24 cellular contexts compared by ENCODE assay signal in genomic region chr1:65319141-65319540, GRCh38. TPM values are rescaled to one million over a fixed set of nuclear protein-coding genes. Genes with fewer than 3 reads are reported as not detected.
DNase-seq lines count a peak whose midpoint lies in the region; ATAC-seq and TF ChIP-seq lines count a peak whose summit lies in the region.
"Had no signal": no experiment of that assay in that cellular context is flagged by ENCODE, and none has a peak within 500 bp of the region (broad histone marks: within the 10 kb centered on the region; RNA-seq: fewer than 3 reads in every experiment).

No MANE protein-coding gene starts in this region.

- H3K79me2 ChIP-seq in mesendoderm (ENCODE audit: control insufficient read depth, insufficient read depth, low read length) = no peaks in the 10 kb centered on the region

- H2BK120ac ChIP-seq in mesendoderm (ENCODE audit: low read depth, low read length) = no peak overlapping the region

- no peaks in the 10 kb centered on the region for H3K36me3 ChIP-seq in mesendoderm (ENCODE audit: control insufficient read depth, insufficient read depth, low read length)
- H3K36me3 ChIP-seq: brain microvascular endothelial cell, prostate gland, SJSA1, thyroid gland had no signal

- H3K79me1 ChIP-seq in mesendoderm (ENCODE audit: low read length) = no peaks in the 10 kb centered on the region

- H3K4me1 ChIP-seq in mesendoderm (ENCODE audit: control insufficient read depth, low read depth, low read length) = no peaks in the 10 kb centered on the region
- H3K4me1 ChIP-seq: prostate gland, SJSA1, thyroid gland had no signal

- TF ChIP-seq CTCF in dorsolateral prefrontal cortex (IDR thresholded peaks at IDR 0.05 in 54 of 56, conservative IDR thresholded peaks at IDR 0.05 in 2 of 56; ENCODE audit: low read depth in 1 of 56, partially characterized antibody in 56 of 56) = no peak

- H3K23ac ChIP-seq in mesendoderm (ENCODE audit: low read length) = no peak overlapping the region

- peak overlapping the region; percentile 7 for H3K56ac ChIP-seq in mesendoderm (ENCODE audit: low read length)

- H2AK5ac ChIP-seq in mesendoderm (ENCODE audit: low read length) = no peak overlapping the region

- no CpG with 5 or more reads among the region's 3 CpGs for WGBS in mesendoderm (ENCODE audit: extremely low coverage, insufficient coverage, low lambda C conversion rate)

- ATAC-seq in GM21423 (IDR thresholded peaks at IDR 0.05; ENCODE audit: unreplicated experiment) (no peak), GM19463 (IDR thresholded peaks at IDR 0.05; ENCODE audit: unreplicated experiment) (no peak), GM18498 (IDR thresholded peaks at IDR 0.05; ENCODE audit: unreplicated experiment) (no peak)
- ATAC-seq: Panc1; stimulated activated memory B cell treated with anti-CD40 and anti-IgM and Interleukin-4, amounts not matched to agents 10 μg/mL and 1 μg/mL and 100 μg/mL, for 72 hours had no signal

- H3K9ac ChIP-seq in mesendoderm (ENCODE audit: low read length) = no peak overlapping the region

- no peak overlapping the region for H3K4me2 ChIP-seq in mesendoderm (ENCODE audit: low read length)

- H2BK5ac ChIP-seq in mesendoderm (ENCODE audit: low read length) = no peak overlapping the region

- no peak overlapping the region for H3K4ac ChIP-seq in mesendoderm (ENCODE audit: low read depth, low read length)

- no peak overlapping the region for H4K8ac ChIP-seq in mesendoderm (ENCODE audit: low read depth, low read length)

- peak in 10 of 14 donors; percentile 11 to 61 (median 34) for DNase-seq in C1 segment of cervical spinal cord (lab: John Stamatoyannopoulos, UW)
- DNase-seq in NCI-H1694 (lab: John Stamatoyannopoulos, UW) = peak; percentile 79
- peak in 7 of 10 donors; percentile 22 to 66 (median 60) for DNase-seq in dorsolateral prefrontal cortex
- no peak for DNase-seq in mesendoderm
- no peak for DNase-seq in SKM-1 (lab: John Stamatoyannopoulos, UW; ENCODE audit: unreplicated experiment)
- DNase-seq: activated CD4-positive, alpha-beta T cell treated with anti-CD3 and anti-CD28 coated beads, Interleukin-2, amount 50 U/mL, for 1 hour; activated CD8-positive, alpha-beta memory T cell treated with anti-CD3 and anti-CD28 coated beads, Interleukin-2, amount 50 U/mL, for 4 hours; activated naive CD8-positive, alpha-beta T cell treated with anti-CD3 and anti-CD28 coated beads for 36 hours; brain microvascular endothelial cell; CD4-positive, alpha-beta memory T cell; HFFc6; kidney glomerular epithelial cell; NCI-H1436; nephron progenitor cell; stimulated activated CD4-positive, alpha-beta T cell treated with anti-CD3 and anti-CD28 coated beads, Interleukin-1b, Interleukin-23, amount 100 ng/mL, for 48 hours; thyroid gland had no signal

- H3K27me3 ChIP-seq in dorsolateral prefrontal cortex (no peaks in the 10 kb centered on the region), mesendoderm (ENCODE audit: insufficient read depth, low read length, poor library complexity) (no peaks in the 10 kb centered on the region)
- H3K27me3 ChIP-seq: brain microvascular endothelial cell, SJSA1, thyroid gland had no signal

- intact Hi-C loops in dorsolateral prefrontal cortex (cut with DNase I) = no loop called here

- no peak overlapping the region for H4K5ac ChIP-seq in mesendoderm (ENCODE audit: low read length)

- H3K18ac ChIP-seq in mesendoderm (ENCODE audit: low read length) = no peak overlapping the region

- no peak overlapping the region for H2BK15ac ChIP-seq in mesendoderm (replicated peaks; ENCODE audit: low read depth)

- H3K27ac ChIP-seq in dorsolateral prefrontal cortex (peak overlapping the region in 56 of 59 donors; percentile 24 to 100 (median 84)), mesendoderm (ENCODE audit: low read depth, low read length) (no peak overlapping the region)
- H3K27ac ChIP-seq: brain microvascular endothelial cell, prostate gland, SJSA1, thyroid gland, VCaP had no signal

- peak overlapping the region in 6 of 59 donors; percentile 3 to 20 (median 10) for H3K4me3 ChIP-seq in dorsolateral prefrontal cortex
- no peak overlapping the region for H3K4me3 ChIP-seq in mesendoderm (ENCODE audit: low read length)
- H3K4me3 ChIP-seq: prostate gland, SJSA1, thyroid gland had no signal

RNA-seq across cellular contexts. Expression of gene DNAJC6, which starts 9.8 kb away (rescaled TPM):
- total RNA-seq in dorsolateral prefrontal cortex = 100 to 1,000 TPM; 149 to 406 (median 315) TPM
- polyA plus RNA-seq in mesendoderm (2013, experiment 1 of 2) = 1.5 TPM
- 1.3 TPM for polyA plus RNA-seq in mesendoderm (2013, experiment 2 of 2)

Comparison
In these comparisons a context has a peak if more than half of its experiments do, and no peak if none do; other contexts are left out.
1. DNase-seq: peak in C1 segment of cervical spinal cord (10 of 14), NCI-H1694 (single experiment) and dorsolateral prefrontal cortex (7 of 10); none in mesendoderm (single experiment) and SKM-1 (single experiment).